In genomic region chr11:47021965-47022364, GRCh38 we compare ENCODE assay signal across 1 cellular context.
TF ChIP-seq lines count a peak whose summit lies in the region.

No MANE protein-coding gene starts in this region.

TF ChIP-seq in GM23338, 12 proteins besides CTCF, POLR2A, EP300 and RAD21 (continued from another document):
- TF ChIP-seq ZNF462 (CRISPR knock-in tag; IDR thresholded peaks at IDR 0.05) = no peak
- TF ChIP-seq JUNB (IDR thresholded peaks at IDR 0.05; ENCODE audit: unreplicated experiment) = no peak
- TF ChIP-seq ZNF331 (CRISPR knock-in tag; IDR thresholded peaks at IDR 0.05; ENCODE audit: low read depth) = no peak
- TF ChIP-seq REST (IDR thresholded peaks at IDR 0.05; ENCODE audit: unreplicated experiment) = no peak
- no peak for TF ChIP-seq EZH2 (IDR thresholded peaks at IDR 0.05; ENCODE audit: low read depth, unreplicated experiment)
- no peak for TF ChIP-seq ZNF114 (CRISPR knock-in tag; IDR thresholded peaks at IDR 0.05)
- TF ChIP-seq CREB1 (CRISPR knock-in tag; IDR thresholded peaks at IDR 0.05; ENCODE audit: low read depth) = no peak
- TF ChIP-seq ETS1 (IDR thresholded peaks at IDR 0.05) = no peak
- no peak for TF ChIP-seq POLR2AphosphoS5 (IDR thresholded peaks at IDR 0.05; ENCODE audit: low read depth)
- TF ChIP-seq STAT1 (IDR thresholded peaks at IDR 0.05; ENCODE audit: unreplicated experiment) = no peak
- no peak for TF ChIP-seq EZH2phosphoT487 (IDR thresholded peaks at IDR 0.05; ENCODE audit: unreplicated experiment)
